Comparison of ENCODE assay signal across 14 cellular contexts in genomic region chr10:28293238-28294168, GRCh38. TPM values are rescaled to one million over a fixed set of nuclear protein-coding genes. Genes with fewer than 3 reads are reported as not detected.
DNase-seq lines count a peak whose midpoint lies in the region; ATAC-seq, FAIRE-seq and TF ChIP-seq lines count a peak whose summit lies in the region.
"Had no signal": no experiment of that assay in that cellular context is flagged by ENCODE, and none has a peak within 500 bp of the region (broad histone marks: within the 10 kb centered on the region; RNA-seq: fewer than 3 reads in every experiment).

No MANE protein-coding gene starts in this region.

- peaks cover 3 to 88% (median 77%) of the 10 kb centered on the region in 7 donors for H3K4me1 Mint-ChIP-seq in naive thymus-derived CD4-positive, alpha-beta T cell
- H3K4me1 Mint-ChIP-seq in activated CD8-positive, alpha-beta memory T cell treated with anti-CD3 and anti-CD28 coated beads, Interleukin-2, amount 10 ng/mL, durations not matched to agents 7 days and 5 days: peaks cover 2% of the 10 kb centered on the region

- H4K20me1 ChIP-seq in H1 (replicated peaks in 1 of 2; ENCODE audit: control insufficient read depth in 1 of 2, insufficient read depth in 2 of 2, low read length in 2 of 2): no peaks in the 10 kb centered on the region
- H4K20me1 ChIP-seq: BLaER1 treated with 17β-estradiol and CSF1 and Interleukin-3, amounts not matched to agents 10 nM and 100 nM had no signal

- H3K4me1 ChIP-seq in H1 (replicated peaks in 1 of 4; ENCODE audit: control insufficient read depth in 3 of 4, insufficient read depth in 4 of 4, low read length in 3 of 4): peaks cover 0 to 5% (median 1%) of the 10 kb centered on the region in 4 experiments; a peak in 2 of 7 replicates
- peaks cover 0 to 48% of the 10 kb centered on the region in 2 donors for H3K4me1 ChIP-seq in naive thymus-derived CD4-positive, alpha-beta T cell (ENCODE audit: control insufficient read depth in 2 of 2, insufficient read depth in 2 of 2, low read length in 2 of 2)

- H3K9me3 Mint-ChIP-seq in naive thymus-derived CD4-positive, alpha-beta T cell: no peaks in the 10 kb centered on the region
- no peaks in the 10 kb centered on the region for H3K9me3 Mint-ChIP-seq in activated CD8-positive, alpha-beta memory T cell treated with anti-CD3 and anti-CD28 coated beads, Interleukin-2, amount 10 ng/mL, durations not matched to agents 7 days and 5 days (ENCODE audit: low read depth)
- H3K9me3 Mint-ChIP-seq: stimulated activated memory B cell treated with anti-CD40 and anti-IgM and Interleukin-4, amounts not matched to agents 10 μg/mL and 1 μg/mL and 100 μg/mL, for 72 hours; T-helper 2 cell treated with Interferon-gamma antibody and Interleukin-4, amounts not matched to agents 5 μg/mL and 100 μg/mL, for 36 hours had no signal

- 73% methylated on average over 21 of the region's 21 CpGs; no CpG with 5 or more reads in 1 of the 2 experiments for WGBS in H1 (ENCODE audit: extremely low coverage in 1 of 2, insufficient coverage in 1 of 2, insufficient read length in 1 of 2, insufficient replicate concordance in 2 of 2, low coverage in 1 of 2, low lambda C conversion rate in 2 of 2, missing lambda C conversion rate in 1 of 2), 2 experiments

- CTCF ChIA-PET in H1 (lab: Charles Lee; ENCODE audit: partially characterized antibody): interaction anchor here (0.6 to 2.7 kb wide), 6 partner anchors 9 to 88 kb away, joined by 3 to 11 read pairs (median 3); partner anchors contain the start of gene MPP7
- CTCF ChIA-PET in naive thymus-derived CD4-positive, alpha-beta T cell (lab: Charles Lee): interaction anchor here (0.8 to 12.2 kb wide), 2 partner anchors 9 to 89 kb away, joined by 3 to 210 read pairs; partner anchors contain the start of gene MPP7
- CTCF ChIA-PET in activated CD8-positive, alpha-beta memory T cell treated with anti-CD3 and anti-CD28 coated beads, Interleukin-2, amount 10 ng/mL, durations not matched to agents 7 days and 5 days (lab: Charles Lee): interaction anchor here (1.3 kb wide), 1 partner anchor 10 kb away, joined by 3 read pairs; no protein-coding TSS in a partner anchor

- intact Hi-C loops in naive thymus-derived CD4-positive, alpha-beta T cell (cut with micrococcal nuclease): loop anchor here in 1 of 2 donors (2.0 kb wide), 1 partner anchor 21 kb away; no protein-coding TSS in a partner anchor

- no peak for TF ChIP-seq RAD21 in H1 (IDR thresholded peaks at IDR 0.05 in 1 of 2, conservative IDR thresholded peaks at IDR 0.05 in 1 of 2; ENCODE audit: low read depth in 2 of 2, low read length in 2 of 2)

- H3K27me3 ChIP-seq in H1 (replicated peaks in 1 of 4; ENCODE audit: control insufficient read depth in 3 of 4, extremely low read depth in 1 of 4, insufficient read depth in 3 of 4, low read length in 3 of 4): no peaks in the 10 kb centered on the region
- no peaks in the 10 kb centered on the region for H3K27me3 ChIP-seq in naive thymus-derived CD4-positive, alpha-beta T cell (ENCODE audit: control insufficient read depth in 2 of 2, insufficient read depth in 2 of 2, low read length in 2 of 2)
- H3K27me3 ChIP-seq: BLaER1 treated with 17β-estradiol and CSF1 and Interleukin-3, amounts not matched to agents 10 nM and 100 nM had no signal

- H3K27ac Mint-ChIP-seq in naive thymus-derived CD4-positive, alpha-beta T cell: peak overlapping the region in 8 of 9 donors; percentile 79 to 97 (median 86)
- no peak overlapping the region for H3K27ac Mint-ChIP-seq in activated CD8-positive, alpha-beta memory T cell treated with anti-CD3 and anti-CD28 coated beads, Interleukin-2, amount 10 ng/mL, durations not matched to agents 7 days and 5 days
- H3K27ac Mint-ChIP-seq: stimulated activated memory B cell treated with anti-CD40 and anti-IgM and Interleukin-4, amounts not matched to agents 10 μg/mL and 1 μg/mL and 100 μg/mL, for 72 hours; T-helper 2 cell treated with Interferon-gamma antibody and Interleukin-4, amounts not matched to agents 5 μg/mL and 100 μg/mL, for 36 hours had no signal

- H3K9me3 ChIP-seq in H1 (ENCODE audit: insufficient read depth in 2 of 2, low read depth in 1 of 2, low read length in 1 of 2): no peaks in the 10 kb centered on the region
- H3K9me3 ChIP-seq in naive thymus-derived CD4-positive, alpha-beta T cell (ENCODE audit: control insufficient read depth in 2 of 3, low read length in 3 of 3): no peaks in the 10 kb centered on the region

- H2BK15ac ChIP-seq in H1 (ENCODE audit: low read length): 0 out of 2 replicates have a peak overlapping the region, but pooled peaks have one; percentile 18

- POLR2A ChIA-PET in H1 (lab: Charles Lee; ENCODE audit: partially characterized antibody): interaction anchor here (1.2 kb wide), 1 partner anchor 9 kb away, joined by 6 read pairs; the partner anchor contains the start of gene MPP7
- POLR2A ChIA-PET in naive thymus-derived CD4-positive, alpha-beta T cell (lab: Charles Lee): interaction anchor here (0.9 to 1.3 kb wide), 2 partner anchors 9 to 75 kb away, joined by 3 to 4 read pairs; partner anchors contain the start of gene MPP7

- no peaks in the 10 kb centered on the region for H3K23me2 ChIP-seq in H1 (ENCODE audit: low read depth, low read length)

- H3K4ac ChIP-seq in H1 (replicated peaks; ENCODE audit: insufficient read length, low read depth, low read length): no peak overlapping the region

- no peak overlapping the region for H4K8ac ChIP-seq in H1 (ENCODE audit: extremely low read depth, insufficient read depth, low read length)

- H2BK12ac ChIP-seq in H1 (ENCODE audit: low read depth, low read length): no peak overlapping the region

- H2BK20ac ChIP-seq in H1 (ENCODE audit: low read length): no peak overlapping the region

- H3K4me2 ChIP-seq in H1 (ENCODE audit: insufficient read depth in 1 of 2, low read depth in 2 of 2, low read length in 2 of 2): peak overlapping the region; percentile 39 to 43
- H3K4me2 ChIP-seq: BLaER1 treated with 17β-estradiol and CSF1 and Interleukin-3, amounts not matched to agents 10 nM and 100 nM had no signal

- no peaks in the 10 kb centered on the region for H3K79me1 ChIP-seq in H1 (ENCODE audit: low read depth, low read length)

- no peak overlapping the region for H3K56ac ChIP-seq in H1 (replicated peaks; ENCODE audit: insufficient read length, low read depth, low read length)

- no peak for TF ChIP-seq CTCF in H1 (IDR thresholded peaks at IDR 0.05; ENCODE audit: control extremely low read depth in 1 of 3, insufficient read depth in 1 of 3, low read depth in 1 of 3, low read length in 3 of 3)

- no peaks in the 10 kb centered on the region for H3K27me3 Mint-ChIP-seq in naive thymus-derived CD4-positive, alpha-beta T cell
- H3K27me3 Mint-ChIP-seq in activated CD8-positive, alpha-beta memory T cell treated with anti-CD3 and anti-CD28 coated beads, Interleukin-2, amount 10 ng/mL, durations not matched to agents 7 days and 5 days: peaks cover 3% of the 10 kb centered on the region
- H3K27me3 Mint-ChIP-seq: stimulated activated memory B cell treated with anti-CD40 and anti-IgM and Interleukin-4, amounts not matched to agents 10 μg/mL and 1 μg/mL and 100 μg/mL, for 72 hours had no signal

- no peak overlapping the region for H2AK5ac ChIP-seq in H1 (ENCODE audit: low read depth, low read length)

- no peak overlapping the region for H3K23ac ChIP-seq in H1 (ENCODE audit: insufficient read length)

- H2AFZ ChIP-seq in H1 (ENCODE audit: low read length): no peak overlapping the region

- no peak for TF ChIP-seq POLR2A in H1 (IDR thresholded peaks at IDR 0.05; ENCODE audit: control extremely low read depth in 1 of 2, low read depth in 2 of 2, low read length in 2 of 2)

- no peak for FAIRE-seq in H1 (lab: Jason Lieb, UNC)
- FAIRE-seq: kidney had no signal

- no peaks in the 10 kb centered on the region for H3K36me3 ChIP-seq in H1 (ENCODE audit: control insufficient read depth in 2 of 4, insufficient read depth in 4 of 4, low read length in 3 of 4)
- no peaks in the 10 kb centered on the region for H3K36me3 ChIP-seq in naive thymus-derived CD4-positive, alpha-beta T cell (ENCODE audit: control insufficient read depth in 2 of 3, insufficient read depth in 3 of 3, low read length in 3 of 3)

- TF ChIP-seq EP300 in H1 (IDR thresholded peaks at IDR 0.05; ENCODE audit: borderline replicate concordance in 1 of 2, low read depth in 2 of 2, low read length in 2 of 2): no peak

- H4K91ac ChIP-seq in H1 (replicated peaks; ENCODE audit: insufficient read length, low read length): no peak overlapping the region

- H2BK5ac ChIP-seq in H1 (ENCODE audit: low read depth, low read length): no peak overlapping the region

- H3K4me3 ChIP-seq in H1 (ENCODE audit: extremely low read depth in 1 of 4, insufficient read depth in 2 of 4, low read depth in 3 of 4, low read length in 4 of 4): peak overlapping the region in 1 of 4 experiments; percentile 36; a peak in 3 of 8 replicates
- H3K4me3 ChIP-seq in naive thymus-derived CD4-positive, alpha-beta T cell (ENCODE audit: low read length): no peak overlapping the region
- H3K4me3 ChIP-seq: BLaER1 treated with 17β-estradiol and CSF1 and Interleukin-3, amounts not matched to agents 10 nM and 100 nM had no signal

- no peak overlapping the region for H4K5ac ChIP-seq in H1 (ENCODE audit: insufficient read length, low read depth, low read length)

- peak overlapping the region in 9 of 10 donors; percentile 36 to 76 (median 64) for H3K4me3 Mint-ChIP-seq in naive thymus-derived CD4-positive, alpha-beta T cell
- no peak overlapping the region for H3K4me3 Mint-ChIP-seq in activated CD8-positive, alpha-beta memory T cell treated with anti-CD3 and anti-CD28 coated beads, Interleukin-2, amount 10 ng/mL, durations not matched to agents 7 days and 5 days
- H3K4me3 Mint-ChIP-seq: stimulated activated memory B cell treated with anti-CD40 and anti-IgM and Interleukin-4, amounts not matched to agents 10 μg/mL and 1 μg/mL and 100 μg/mL, for 72 hours; T-helper 2 cell treated with Interferon-gamma antibody and Interleukin-4, amounts not matched to agents 5 μg/mL and 100 μg/mL, for 36 hours had no signal

- no peak overlapping the region for H3K18ac ChIP-seq in H1 (ENCODE audit: extremely low read depth, low read length)

- no peak overlapping the region for H3K9ac ChIP-seq in H1 (replicated peaks in 1 of 4; ENCODE audit: extremely low read depth in 1 of 4, low read depth in 3 of 4, low read length in 3 of 4)
- H3K9ac ChIP-seq: BLaER1 treated with 17β-estradiol and CSF1 and Interleukin-3, amounts not matched to agents 10 nM and 100 nM had no signal

- peaks cover 0 to 7% (median 0%) of the 10 kb centered on the region in 5 donors for H3K36me3 Mint-ChIP-seq in naive thymus-derived CD4-positive, alpha-beta T cell
- no peaks in the 10 kb centered on the region for H3K36me3 Mint-ChIP-seq in activated CD8-positive, alpha-beta memory T cell treated with anti-CD3 and anti-CD28 coated beads, Interleukin-2, amount 10 ng/mL, durations not matched to agents 7 days and 5 days
- H3K36me3 Mint-ChIP-seq: stimulated activated memory B cell treated with anti-CD40 and anti-IgM and Interleukin-4, amounts not matched to agents 10 μg/mL and 1 μg/mL and 100 μg/mL, for 72 hours had no signal

- H2BK120ac ChIP-seq in H1 (replicated peaks; ENCODE audit: low read depth, low read length): no peak overlapping the region

- ATAC-seq in naive thymus-derived CD4-positive, alpha-beta T cell: no peak
- no peak for ATAC-seq in activated CD8-positive, alpha-beta memory T cell treated with anti-CD3 and anti-CD28 coated beads, Interleukin-2, amount 10 ng/mL, durations not matched to agents 7 days and 5 days
- ATAC-seq: stimulated activated memory B cell treated with anti-CD40 and anti-IgM and Interleukin-4, amounts not matched to agents 10 μg/mL and 1 μg/mL and 100 μg/mL, for 72 hours had no signal

- no peak overlapping the region for H3K27ac ChIP-seq in H1 (ENCODE audit: low read depth, low read length)
- H3K27ac ChIP-seq in naive thymus-derived CD4-positive, alpha-beta T cell (ENCODE audit: low read depth, low read length): peak overlapping the region; percentile 42
- H3K27ac ChIP-seq: BLaER1 treated with 17β-estradiol and CSF1 and Interleukin-3, amounts not matched to agents 10 nM and 100 nM had no signal

- DNase-seq in DMS 273 treated with DMSO at 0.1 percent for 48 hours (lab: John Stamatoyannopoulos, UW) (peak; percentile 1), NCI-H2171 (lab: John Stamatoyannopoulos, UW) (peak; percentile 51), H1 (ENCODE audit: low read depth in 1 of 2, low spot score in 2 of 2) (no peak), cortex of kidney (lab: John Stamatoyannopoulos, UW) (no peak), nucleus accumbens (lab: John Stamatoyannopoulos, UW) (no peak)
- DNase-seq in naive thymus-derived CD4-positive, alpha-beta T cell: no peak
- no peak for DNase-seq in activated CD8-positive, alpha-beta memory T cell treated with anti-CD3 and anti-CD28 coated beads, Interleukin-2, amount 10 ng/mL, durations not matched to agents 7 days and 5 days
- DNase-seq: kidney; NCI-H1105 treated with DMSO at 0.1 percent for 48 hours; NCI-H526 treated with DMSO at 0.1 percent for 48 hours; stimulated activated CD4-positive, alpha-beta T cell treated with anti-CD3 and anti-CD28 coated beads, Interleukin-4, amount 100 ng/mL, for 1 hour had no signal

- no peak overlapping the region for H3K14ac ChIP-seq in H1 (ENCODE audit: insufficient read length)

- no peaks in the 10 kb centered on the region for H3K79me2 ChIP-seq in H1 (ENCODE audit: control insufficient read depth in 1 of 2, insufficient read depth in 2 of 2, low read length in 2 of 2)

RNA-seq across cellular contexts. Expression of gene MPP7, which starts 9.4 kb away (rescaled TPM):
- total RNA-seq in H1 (2021; fragmentation: NEBNext Ultra II Directional; extraction: Animal tissue kit (Norgen Biotek cat#: 25700)): 9.3 and 9.8 TPM in 2 replicates
- polyA plus RNA-seq in H1 (2011; rRNA removed): 1.9 and 2.0 TPM in 2 replicates
- polyA plus RNA-seq in H1 (2011; cell fraction: cytosol; rRNA removed): 2.5 TPM
- 4.0 TPM for polyA plus RNA-seq in H1 (2011; cell fraction: nucleus; rRNA removed)
- 2.7 to 4.2 TPM (median 3.5 TPM) in 4 replicates for polyA plus RNA-seq in H1 (2012, experiment 1 of 2)
- polyA plus RNA-seq in H1 (2012, experiment 2 of 2): 0.26 TPM
- 3.2 TPM for polyA plus RNA-seq in H1 (2013, experiment 1 of 2)
- 3.2 TPM for polyA plus RNA-seq in H1 (2013, experiment 2 of 2)
- 13.9 and 21.3 TPM in 2 replicates for polyA minus RNA-seq in H1 (2011; rRNA and poly(A)+ RNA removed)
- 5.9 TPM for polyA minus RNA-seq in H1 (2011; cell fraction: cytosol; rRNA and poly(A)+ RNA removed)
- 8.1 TPM for polyA minus RNA-seq in H1 (2011; cell fraction: nucleus; rRNA and poly(A)+ RNA removed)
- 10 to 100 TPM in 4 of 5 experiments, 1 to 10 TPM in 1; 9.7 to 44.7 (median 36.1) TPM for total RNA-seq in naive thymus-derived CD4-positive, alpha-beta T cell
- 10 to 100 TPM; 43.3 to 46.8 TPM for polyA plus RNA-seq in naive thymus-derived CD4-positive, alpha-beta T cell
- total RNA-seq in activated CD8-positive, alpha-beta memory T cell treated with anti-CD3 and anti-CD28 coated beads, Interleukin-2, amount 10 ng/mL, durations not matched to agents 7 days and 5 days: 1 to 10 TPM; 1.4 to 3.7 TPM

Comparison
In these comparisons a context has a peak if more than half of its experiments do, and no peak if none do; other contexts are left out.
1. DNase-seq: peak in DMS 273 treated with DMSO at 0.1 percent for 48 hours (single experiment) and NCI-H2171 (single experiment); none in H1 (0 of 2), naive thymus-derived CD4-positive, alpha-beta T cell (0 of 9), cortex of kidney (single experiment), activated CD8-positive, alpha-beta memory T cell treated with anti-CD3 and anti-CD28 coated beads, Interleukin-2, amount 10 ng/mL, durations not matched to agents 7 days and 5 days (single experiment) and nucleus accumbens (0 of 56).